8 cellular contexts compared by ENCODE assay signal in genomic region chr3:126083511-126083912, GRCh38. TPM values are rescaled to one million over a fixed set of nuclear protein-coding genes. Genes with fewer than 3 reads are reported as not detected.
DNase-seq lines count a peak whose midpoint lies in the region; ATAC-seq lines count a peak whose summit lies in the region.

No MANE protein-coding gene starts in this region.

- in situ Hi-C loops in SK-MEL-5 (cut with HindIII; ENCODE audit: low pct_unique_long_range_greater_than_20kb, low sequenced_read_pairs) (no loop called here), T47D (cut with HindIII; ENCODE audit: low pct_unique_long_range_greater_than_20kb, low sequenced_read_pairs) (no loop called here)

- DNase-seq in DMS79 (lab: John Stamatoyannopoulos, UW) (peak; percentile 32), SK-MEL-5 (ENCODE audit: low read depth, low spot score) (peak; percentile 36), T47D (ENCODE audit: low read depth in 1 of 2, low spot score in 1 of 2) (peak; percentile 48 to 60), kidney glomerular epithelial cell (lab: John Stamatoyannopoulos, UW) (peak; percentile 16), Ammon's horn (ENCODE audit: low spot score) (no peak)
- peak; percentile 46 for DNase-seq in stimulated activated CD4-positive, alpha-beta T cell treated with anti-CD3 and anti-CD28 coated beads, Interleukin-4, amount 100 ng/mL, for 24 hours

- ATAC-seq in GM19463 (IDR thresholded peaks at IDR 0.05; ENCODE audit: unreplicated experiment) = peak; percentile 40
- ATAC-seq in HG03565 (IDR thresholded peaks at IDR 0.05; ENCODE audit: unreplicated experiment) = peak; percentile 9

RNA-seq across cellular contexts. Expression of gene SLC41A3, which starts 0.4 kb away (rescaled TPM):
- total RNA-seq in SK-MEL-5 (2014; rRNA removed; shearing (Covaris generic)) = 37.9 and 42.1 TPM in 2 replicates
- 52.1 and 79.5 TPM in 2 replicates for polyA plus RNA-seq in SK-MEL-5 (2015; cell fraction: cytosol; rRNA removed)
- 40.4 and 53.2 TPM in 2 replicates for polyA plus RNA-seq in SK-MEL-5 (2015; cell fraction: nucleus; rRNA removed)
